Comparison of ENCODE assay signal across 9 cellular contexts in the genomic region with DNA sequence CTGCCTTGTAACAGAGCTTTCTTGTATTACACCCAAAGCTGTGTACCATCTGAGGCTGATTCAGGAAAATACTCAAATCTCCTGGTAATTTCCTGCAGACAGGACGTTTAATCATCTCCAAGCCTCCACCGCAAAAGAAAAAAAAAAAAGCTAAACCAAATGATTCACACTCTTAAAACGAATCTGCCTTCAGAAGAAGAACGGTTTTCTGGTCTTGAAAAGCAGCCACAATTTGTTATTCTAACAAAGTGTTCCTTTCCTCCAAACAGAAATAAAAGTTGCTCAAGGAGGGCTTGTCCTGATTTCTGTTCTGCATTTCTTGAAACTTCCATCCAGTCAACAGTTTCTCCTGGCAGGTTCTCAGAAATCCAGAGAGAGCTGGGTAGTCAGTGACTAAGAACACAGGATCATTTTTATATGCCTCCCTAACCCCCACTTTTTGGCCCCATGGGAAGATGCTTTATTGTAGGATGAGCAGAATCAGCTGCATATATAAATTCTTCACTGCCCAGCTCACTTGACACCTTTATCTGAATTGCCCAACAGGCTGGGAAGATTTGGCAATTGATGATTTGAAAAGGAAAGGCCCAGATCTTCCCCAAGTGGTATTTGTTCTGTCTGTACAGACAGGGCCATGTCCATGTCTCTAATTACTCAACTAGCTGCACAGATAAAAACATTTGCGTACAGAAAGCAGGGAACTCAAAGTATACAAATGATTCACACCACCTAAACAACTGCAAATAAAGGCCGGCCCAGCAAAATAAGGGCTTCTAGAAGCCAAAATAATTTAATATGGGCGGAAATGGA. TPM values are rescaled to one million over a fixed set of nuclear protein-coding genes. Genes with fewer than 3 reads are reported as not detected.
DNase-seq lines count a peak whose midpoint lies in the region; ATAC-seq and TF ChIP-seq lines count a peak whose summit lies in the region.
"Had no signal": no experiment of that assay in that cellular context is flagged by ENCODE, and none has a peak within 500 bp of the region (broad histone marks: within the 10 kb centered on the region; RNA-seq: fewer than 3 reads in every experiment).

No MANE protein-coding gene starts in this region.

- H3K9me3 Mint-ChIP-seq in activated T-helper 17 cell treated with anti-CD3 and anti-CD28 coated beads, Interleukin-2, amount 50 U/mL, for 72 hours: no peaks in the 10 kb centered on the region

- H3K36me3 ChIP-seq in colonic mucosa (no peaks in the 10 kb centered on the region), right lobe of liver (no peaks in the 10 kb centered on the region), thyroid gland (no peaks in the 10 kb centered on the region)

- H3K9me3 ChIP-seq in colonic mucosa (no peaks in the 10 kb centered on the region), right lobe of liver (no peaks in the 10 kb centered on the region), thyroid gland (no peaks in the 10 kb centered on the region)

- H3K27ac Mint-ChIP-seq in activated T-helper 17 cell treated with anti-CD3 and anti-CD28 coated beads, Interleukin-2, amount 50 U/mL, for 72 hours: no peak overlapping the region

- H3K27me3 ChIP-seq in colonic mucosa (peaks cover 5% of the 10 kb centered on the region), right lobe of liver (no peaks in the 10 kb centered on the region), thyroid gland (no peaks in the 10 kb centered on the region)

- TF ChIP-seq CTCF in colonic mucosa (IDR thresholded peaks at IDR 0.05) (no peak), right lobe of liver (IDR thresholded peaks at IDR 0.05) (no peak), thyroid gland (IDR thresholded peaks at IDR 0.05) (no peak)

- peaks cover 36% of the 10 kb centered on the region for H3K27me3 Mint-ChIP-seq in activated T-helper 17 cell treated with anti-CD3 and anti-CD28 coated beads, Interleukin-2, amount 50 U/mL, for 72 hours

- DNase-seq in LHCN-M2 (ENCODE audit: low read depth) (peak; percentile 93), colonic mucosa (peak; percentile 19), right lobe of liver (no peak), thyroid gland (peak; percentile 24 to 37), NCI-H1048 (lab: John Stamatoyannopoulos, UW) (no peak)
- DNase-seq in stimulated activated CD4-positive, alpha-beta T cell treated with anti-CD3 and anti-CD28 coated beads, Interleukin-4, amount 100 ng/mL, for 24 hours: no peak

- no peak overlapping the region for H3K4me3 Mint-ChIP-seq in activated T-helper 17 cell treated with anti-CD3 and anti-CD28 coated beads, Interleukin-2, amount 50 U/mL, for 72 hours

- no peaks in the 10 kb centered on the region for H3K36me3 Mint-ChIP-seq in activated T-helper 17 cell treated with anti-CD3 and anti-CD28 coated beads, Interleukin-2, amount 50 U/mL, for 72 hours (ENCODE audit: low read depth)

- H3K4me1 ChIP-seq in colonic mucosa: no peaks in the 10 kb centered on the region
- peaks cover 0 to 27% (median 0%) of the 10 kb centered on the region in 4 donors for H3K4me1 ChIP-seq in right lobe of liver
- peaks cover 29 to 38% of the 10 kb centered on the region in 2 donors for H3K4me1 ChIP-seq in thyroid gland

- ATAC-seq in right lobe of liver (peak; percentile 69 to 88 (median 77)), HG02588 (IDR thresholded peaks at IDR 0.05; ENCODE audit: unreplicated experiment) (no peak)
- no peak for ATAC-seq in activated T-helper 17 cell treated with anti-CD3 and anti-CD28 coated beads, Interleukin-2, amount 50 U/mL, for 72 hours (replicated peaks)

- H3K4me3 ChIP-seq in colonic mucosa: no peak overlapping the region
- H3K4me3 ChIP-seq in right lobe of liver: peak overlapping the region in 1 of 3 donors; percentile 53
- peak overlapping the region in 1 of 3 donors; percentile 70 for H3K4me3 ChIP-seq in thyroid gland (replicated peaks in 1 of 3)

- peak overlapping the region; percentile 77 for H3K27ac ChIP-seq in colonic mucosa
- peak overlapping the region; percentile 49 to 69 (median 60) for H3K27ac ChIP-seq in right lobe of liver
- peak overlapping the region; percentile 84 to 96 (median 91) for H3K27ac ChIP-seq in thyroid gland

- H3K9ac ChIP-seq in colonic mucosa (ENCODE audit: low read depth in 2 of 2, low read length in 2 of 2): no peak overlapping the region

- WGBS in right lobe of liver (ENCODE audit: insufficient coverage, low coverage, low lambda C conversion rate, missing lambda C conversion rate): 23% methylated on average over 7 of the region's 7 CpGs
- WGBS in thyroid gland, 2 donors: 8 to 10% methylated on average over 7 of the region's 7 CpGs

- intact Hi-C loops in colonic mucosa (cut with DNase I): no loop called here
- intact Hi-C loops in right lobe of liver (cut with DNase I): no loop called here
- intact Hi-C loops in thyroid gland (cut with DNase I): no loop called here

- H3K4me1 Mint-ChIP-seq in activated T-helper 17 cell treated with anti-CD3 and anti-CD28 coated beads, Interleukin-2, amount 50 U/mL, for 72 hours: no peaks in the 10 kb centered on the region

- TF ChIP-seq POLR2A in right lobe of liver (IDR thresholded peaks at IDR 0.05): no peak
- TF ChIP-seq POLR2A in thyroid gland (IDR thresholded peaks at IDR 0.05): peak in 1 of 2 donors; percentile 41

RNA-seq across cellular contexts. Expression of gene PRICKLE2, which starts 41.0 kb away (rescaled TPM):
- total RNA-seq in LHCN-M2 (2014; rRNA removed): 12.0 and 12.1 TPM in 2 replicates
- 1.8 TPM for polyA plus RNA-seq in LHCN-M2 (2012)
- 1 to 10 TPM; 4.4 to 7.6 TPM for total RNA-seq in colonic mucosa
- 1 to 10 TPM; 2.4 to 4.4 (median 3.3) TPM for total RNA-seq in right lobe of liver
- 10 to 100 TPM; 28.8 to 48.1 (median 38.5) TPM for total RNA-seq in thyroid gland
- total RNA-seq in activated T-helper 17 cell treated with anti-CD3 and anti-CD28 coated beads, Interleukin-2, amount 50 U/mL, for 72 hours: not detected
- total RNA-seq: NCI-H460 had no signal

Comparison
In these comparisons a context has a peak if more than half of its experiments do, and no peak if none do; other contexts are left out.
1. DNase-seq: peak in LHCN-M2 (single experiment), colonic mucosa (single experiment) and thyroid gland (2 of 2); none in right lobe of liver (0 of 3), stimulated activated CD4-positive, alpha-beta T cell treated with anti-CD3 and anti-CD28 coated beads, Interleukin-4, amount 100 ng/mL, for 24 hours (single experiment) and NCI-H1048 (single experiment).
2. ATAC-seq: peak in right lobe of liver (4 of 4); none in activated T-helper 17 cell treated with anti-CD3 and anti-CD28 coated beads, Interleukin-2, amount 50 U/mL, for 72 hours (single experiment) and HG02588 (single experiment).
3. Peak in every context shown above with its lines, with median percentiles within 50 percentile points of each other: H3K27ac ChIP-seq.